Comparison of ENCODE assay signal across 17 cellular contexts in genomic region chr12:124929649-124930419, GRCh38. TPM values are rescaled to one million over a fixed set of nuclear protein-coding genes. Genes with fewer than 3 reads are reported as not detected.
DNase-seq lines count a peak whose midpoint lies in the region; ATAC-seq and TF ChIP-seq lines count a peak whose summit lies in the region.
"Had no signal": no experiment of that assay in that cellular context is flagged by ENCODE, and none has a peak within 500 bp of the region (broad histone marks: within the 10 kb centered on the region; RNA-seq: fewer than 3 reads in every experiment).

No MANE protein-coding gene starts in this region.

- H3K27ac Mint-ChIP-seq in CD4-positive, CD25-positive, alpha-beta regulatory T cell = peak overlapping the region in 1 of 3 donors; percentile 99
- H3K27ac Mint-ChIP-seq in natural killer cell treated with Interleukin-12 subunit alpha and Interleukin-12 subunit beta and Interleukin-15 and Interleukin-18, amount 100 ng/mL, for 72 hours = peak overlapping the region; percentile 10 to 100
- H3K27ac Mint-ChIP-seq: HFFc6, mesothelial cell of epicardium had no signal

- H3K4me1 Mint-ChIP-seq in CD4-positive, CD25-positive, alpha-beta regulatory T cell = peaks cover 17 to 42% (median 24%) of the 10 kb centered on the region in 4 donors
- peaks cover 29 to 39% of the 10 kb centered on the region in 2 donors for H3K4me1 Mint-ChIP-seq in natural killer cell treated with Interleukin-12 subunit alpha and Interleukin-12 subunit beta and Interleukin-15 and Interleukin-18, amount 100 ng/mL, for 72 hours (ENCODE audit: low read depth in 2 of 2)

- H3K9me3 Mint-ChIP-seq in CD4-positive, CD25-positive, alpha-beta regulatory T cell = peaks cover 0 to 6% (median 2%) of the 10 kb centered on the region in 7 donors
- no peaks in the 10 kb centered on the region for H3K9me3 Mint-ChIP-seq in natural killer cell treated with Interleukin-12 subunit alpha and Interleukin-12 subunit beta and Interleukin-15 and Interleukin-18, amount 100 ng/mL, for 72 hours
- H3K9me3 Mint-ChIP-seq: mesothelial cell of epicardium had no signal

- peak overlapping the region in 3 of 4 donors; percentile 95 to 98 (median 98) for H3K4me3 Mint-ChIP-seq in CD4-positive, CD25-positive, alpha-beta regulatory T cell
- no peak overlapping the region for H3K4me3 Mint-ChIP-seq in natural killer cell treated with Interleukin-12 subunit alpha and Interleukin-12 subunit beta and Interleukin-15 and Interleukin-18, amount 100 ng/mL, for 72 hours
- H3K4me3 Mint-ChIP-seq: HFFc6, mesothelial cell of epicardium had no signal

- H3K27me3 ChIP-seq in CD4-positive, CD25-positive, alpha-beta regulatory T cell (ENCODE audit: control insufficient read depth, insufficient read depth, low read length) = no peaks in the 10 kb centered on the region
- H3K27me3 ChIP-seq in HCT116 (ENCODE audit: insufficient read depth, low read length) = no peaks in the 10 kb centered on the region
- H3K27me3 ChIP-seq in breast epithelium = no peaks in the 10 kb centered on the region
- H3K27me3 ChIP-seq in Peyer's patch = no peaks in the 10 kb centered on the region
- H3K27me3 ChIP-seq in BE2C = no peaks in the 10 kb centered on the region
- H3K27me3 ChIP-seq: neutrophil had no signal

- H3K9me3 ChIP-seq in CD4-positive, CD25-positive, alpha-beta regulatory T cell (ENCODE audit: control insufficient read depth in 2 of 2, low read length in 2 of 2) = no peaks in the 10 kb centered on the region
- H3K9me3 ChIP-seq in HCT116 (ENCODE audit: control insufficient read depth in 1 of 2, insufficient read depth in 1 of 2, low read depth in 1 of 2, low read length in 2 of 2) (no peaks in the 10 kb centered on the region), breast epithelium (no peaks in the 10 kb centered on the region), Peyer's patch (no peaks in the 10 kb centered on the region), BE2C (no peaks in the 10 kb centered on the region)
- H3K9me3 ChIP-seq: neutrophil had no signal

- intact Hi-C loops in HCT116 (cut with micrococcal nuclease) (no loop called here), breast epithelium (cut with DNase I; ENCODE audit: low total_unique reads) (no loop called here)

- no peak for TF ChIP-seq POLR2A in HCT116 (IDR thresholded peaks at IDR 0.05; ENCODE audit: borderline replicate concordance, extremely low read depth, insufficient read depth, insufficient read length)
- no peak for TF ChIP-seq POLR2A in breast epithelium (IDR thresholded peaks at IDR 0.05)
- TF ChIP-seq POLR2A in Peyer's patch (IDR thresholded peaks at IDR 0.05) = no peak

- peaks cover 27% of the 10 kb centered on the region for H3K27me3 Mint-ChIP-seq in CD4-positive, CD25-positive, alpha-beta regulatory T cell
- no peaks in the 10 kb centered on the region for H3K27me3 Mint-ChIP-seq in natural killer cell treated with Interleukin-12 subunit alpha and Interleukin-12 subunit beta and Interleukin-15 and Interleukin-18, amount 100 ng/mL, for 72 hours

- no peak for TF ChIP-seq RAD21 in HCT116 (IDR thresholded peaks at IDR 0.05; ENCODE audit: low read depth)

- no peaks in the 10 kb centered on the region for H3K9me2 ChIP-seq in HCT116 (ENCODE audit: insufficient read depth)

- H2AFZ ChIP-seq in HCT116 (ENCODE audit: low read depth, low read length, poor library complexity, severe bottlenecking) = no peak overlapping the region

- no TSS peak for BruUV-seq in HCT116 (replicated peaks; lab: Mats Ljungman, UMichigan)

- CTCF ChIA-PET in HCT116 (lab: Charles Lee) = no interaction called here

- H3K4me1 ChIP-seq in CD4-positive, CD25-positive, alpha-beta regulatory T cell (ENCODE audit: control insufficient read depth, insufficient read depth, low read length, poor library complexity, severe bottlenecking) = peaks cover 12% of the 10 kb centered on the region
- H3K4me1 ChIP-seq in HCT116 (ENCODE audit: control insufficient read depth in 1 of 2, insufficient read depth in 2 of 2, low read length in 2 of 2) (peaks cover 16 to 47% of the 10 kb centered on the region in 2 experiments), breast epithelium (no peaks in the 10 kb centered on the region), Peyer's patch (peaks cover 0 to 5% (median 0%) of the 10 kb centered on the region in 4 donors), BE2C (no peaks in the 10 kb centered on the region)

- no peak overlapping the region for H3K4me3 ChIP-seq in CD4-positive, CD25-positive, alpha-beta regulatory T cell (ENCODE audit: low read depth, low read length)
- no peak overlapping the region for H3K4me3 ChIP-seq in HCT116 (replicated peaks in 1 of 2; ENCODE audit: low read depth in 1 of 2, low read length in 2 of 2)
- H3K4me3 ChIP-seq in breast epithelium = no peak overlapping the region
- H3K4me3 ChIP-seq in Peyer's patch = no peak overlapping the region
- no peak overlapping the region for H3K4me3 ChIP-seq in BE2C (ENCODE audit: low read depth, low read length)

- no peak overlapping the region for H3K27ac ChIP-seq in CD4-positive, CD25-positive, alpha-beta regulatory T cell (ENCODE audit: insufficient read depth, low read length, poor library complexity, severe bottlenecking)
- H3K27ac ChIP-seq in HCT116 (ENCODE audit: low read depth, low read length) = peak overlapping the region; percentile 65
- peak overlapping the region; percentile 92 to 98 for H3K27ac ChIP-seq in breast epithelium
- H3K27ac ChIP-seq in Peyer's patch = peak overlapping the region in 1 of 4 donors; percentile 96
- H3K27ac ChIP-seq: neutrophil had no signal

- H4K20me1 ChIP-seq in HCT116 (ENCODE audit: insufficient read depth) = no peaks in the 10 kb centered on the region

- H3K36me3 ChIP-seq in CD4-positive, CD25-positive, alpha-beta regulatory T cell (ENCODE audit: control insufficient read depth, insufficient read depth, low read length) = no peaks in the 10 kb centered on the region
- no peaks in the 10 kb centered on the region for H3K36me3 ChIP-seq in HCT116 (ENCODE audit: control insufficient read depth in 1 of 2, insufficient read depth in 2 of 2, low read length in 2 of 2)
- no peaks in the 10 kb centered on the region for H3K36me3 ChIP-seq in breast epithelium
- H3K36me3 ChIP-seq in Peyer's patch = no peaks in the 10 kb centered on the region
- H3K36me3 ChIP-seq in BE2C = no peaks in the 10 kb centered on the region
- H3K36me3 ChIP-seq: neutrophil had no signal

- no peak overlapping the region for H3K9ac ChIP-seq in HCT116 (ENCODE audit: low read length)

- DNase-seq in CD4-positive, CD25-positive, alpha-beta regulatory T cell = no peak
- no peak for DNase-seq in HCT116 (ENCODE audit: low read depth, low spot score)
- DNase-seq in breast epithelium (ENCODE audit: low spot score in 2 of 2) = peak in 1 of 2 donors; percentile 9
- DNase-seq in natural killer cell treated with Interleukin-12 subunit alpha and Interleukin-12 subunit beta and Interleukin-15 and Interleukin-18, amount 100 ng/mL, for 72 hours (ENCODE audit: low spot score) = no peak
- DNase-seq in Peyer's patch = no peak
- DNase-seq in T-helper 9 cell = no peak
- DNase-seq in BE2C = no peak
- DNase-seq: activated CD4-positive, alpha-beta T cell treated with anti-CD3 and anti-CD28 coated beads, Interleukin-2, amount 50 U/mL, for 1 hour; activated naive CD4-positive, alpha-beta T cell treated with anti-CD3 and anti-CD28 coated beads, Interleukin-2, amount 50 U/mL, for 16 hours; COR-L47; HFFc6; NCI-H1930; NK-92 treated with Interleukin-12 subunit alpha and Interleukin-12 subunit beta, amount 100 ng/mL, for 24 hours; RPMI8226 had no signal

- ATAC-seq in CD4-positive, CD25-positive, alpha-beta regulatory T cell (ENCODE audit: low read depth in 2 of 2) = no peak
- no peak for ATAC-seq in HCT116
- ATAC-seq in natural killer cell treated with Interleukin-12 subunit alpha and Interleukin-12 subunit beta and Interleukin-15 and Interleukin-18, amount 100 ng/mL, for 72 hours = no peak
- no peak for ATAC-seq in HG03521 (IDR thresholded peaks at IDR 0.05; ENCODE audit: unreplicated experiment)

- no peaks in the 10 kb centered on the region for H3K79me2 ChIP-seq in HCT116 (ENCODE audit: insufficient read depth, low read length)

- POLR2A ChIA-PET in HCT116 (lab: Charles Lee) = interaction anchor here (1.3 to 2.1 kb wide), 3 partner anchors 10 to 15 kb away, joined by 4 read pairs; partner anchors contain the start of gene UBC

- RAD21 ChIA-PET in HCT116 (lab: Charles Lee; ENCODE audit: low non-redundant PET in 1 of 2, low total read pairs in 2 of 2, uncharacterized antibody in 2 of 2, unreplicated experiment in 2 of 2) = no interaction called here

- H3K36me3 Mint-ChIP-seq in CD4-positive, CD25-positive, alpha-beta regulatory T cell = peaks cover 8% of the 10 kb centered on the region
- peaks cover 4% of the 10 kb centered on the region for H3K36me3 Mint-ChIP-seq in natural killer cell treated with Interleukin-12 subunit alpha and Interleukin-12 subunit beta and Interleukin-15 and Interleukin-18, amount 100 ng/mL, for 72 hours
- H3K36me3 Mint-ChIP-seq: mesothelial cell of epicardium had no signal

- TF ChIP-seq CTCF in HCT116 (IDR thresholded peaks at IDR 0.05 in 2 of 3, conservative IDR thresholded peaks at IDR 0.05 in 1 of 3; ENCODE audit: borderline replicate concordance in 1 of 3, insufficient read depth in 1 of 3, low read depth in 2 of 3, low read length in 2 of 3) = no peak
- TF ChIP-seq CTCF in breast epithelium (IDR thresholded peaks at IDR 0.05) = no peak
- TF ChIP-seq CTCF in Peyer's patch (IDR thresholded peaks at IDR 0.05) = no peak
- TF ChIP-seq CTCF in BE2C (IDR thresholded peaks at IDR 0.05; ENCODE audit: low read depth, low read length) = no peak

- H3K4me2 ChIP-seq in HCT116 (ENCODE audit: low read length) = no peak overlapping the region

TF ChIP-seq in HCT116, 20 proteins besides CTCF, POLR2A, EP300 and RAD21 (continues in another document):
- TF ChIP-seq CEBPB (IDR thresholded peaks at IDR 0.05; ENCODE audit: low read depth) = no peak

RNA-seq across cellular contexts. Expression of gene UBC, which starts 15.4 kb away (rescaled TPM):
- 2,012 TPM for total RNA-seq in CD4-positive, CD25-positive, alpha-beta regulatory T cell
- 1,000 to 10,000 TPM; 1,179 to 1,557 (median 1,450) TPM for polyA plus RNA-seq in CD4-positive, CD25-positive, alpha-beta regulatory T cell
- total RNA-seq in HCT116 (2021; ENCODE audit: unreplicated experiment) (1,259 TPM), breast epithelium (1,000 to 10,000 TPM; 1,552 to 1,797 (median 1,598) TPM), Peyer's patch (1,000 to 10,000 TPM in 3 of 4 donors, 100 to 1,000 TPM in 1; 898 to 2,531 (median 1,185) TPM)
- polyA plus RNA-seq in HCT116 (2012) = 1,986 and 3,408 TPM in 2 replicates
- total RNA-seq in natural killer cell treated with Interleukin-12 subunit alpha and Interleukin-12 subunit beta and Interleukin-15 and Interleukin-18, amount 100 ng/mL, for 72 hours = 1,000 to 10,000 TPM in 1 of 2 donors, 100 to 1,000 TPM in 1; 691 to 1,324 TPM
- 1,839 TPM for polyA plus RNA-seq in BE2C (2012; ENCODE audit: insufficient read depth, insufficient read length, low read depth)

RNA-seq across cellular contexts. Expression of gene DHX37, which starts 59.1 kb away (rescaled TPM):
- 33.3 TPM for total RNA-seq in CD4-positive, CD25-positive, alpha-beta regulatory T cell
- 1 to 10 TPM; 2.4 to 3.4 (median 2.9) TPM for polyA plus RNA-seq in CD4-positive, CD25-positive, alpha-beta regulatory T cell
- total RNA-seq in HCT116 (2021; ENCODE audit: unreplicated experiment) = 42.6 TPM
- 18.7 and 21.0 TPM in 2 replicates for polyA plus RNA-seq in HCT116 (2012)
- total RNA-seq in breast epithelium = 10 to 100 TPM in 2 of 3 donors, 1 to 10 TPM in 1; 9.8 to 17.0 (median 13.8) TPM
- total RNA-seq in natural killer cell treated with Interleukin-12 subunit alpha and Interleukin-12 subunit beta and Interleukin-15 and Interleukin-18, amount 100 ng/mL, for 72 hours = 10 to 100 TPM; 35.5 to 70.3 TPM
- 10 to 100 TPM in 3 of 4 donors, 1 to 10 TPM in 1; 9.5 to 42.1 (median 23.5) TPM for total RNA-seq in Peyer's patch
- polyA plus RNA-seq in BE2C (2012; ENCODE audit: insufficient read depth, insufficient read length, low read depth) = 22.0 TPM
